ENCODE assay signal across 28 cellular contexts in the genomic region with DNA sequence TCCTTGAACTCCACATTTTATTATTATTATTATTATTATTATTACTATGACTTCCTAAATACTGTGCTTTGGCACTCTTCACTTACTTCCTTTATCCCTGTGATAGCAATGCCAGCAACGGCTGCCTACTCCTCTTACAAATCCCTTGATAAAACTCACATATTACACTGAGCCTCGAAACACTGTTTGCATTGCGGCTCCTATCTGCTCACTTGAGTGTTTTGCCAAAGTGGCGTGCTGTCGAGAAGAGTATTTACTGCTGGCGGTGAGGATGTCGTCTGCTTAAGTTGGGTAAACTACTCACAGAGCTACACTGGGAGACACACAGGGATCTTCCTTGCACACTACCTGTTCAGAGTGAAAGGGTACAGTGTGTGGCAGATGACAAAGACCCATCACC.
DNase-seq lines count a peak whose midpoint lies in the region; ATAC-seq and TF ChIP-seq lines count a peak whose summit lies in the region.
"Had no signal": no experiment of that assay in that cellular context is flagged by ENCODE, and none has a peak within 500 bp of the region (broad histone marks: within the 10 kb centered on the region; RNA-seq: fewer than 3 reads in every experiment).

No MANE protein-coding gene starts in this region.

- H3K4me1 Mint-ChIP-seq in H9, result peaks cover 24 to 25% of the 10 kb centered on the region in 2 experiments
- H3K4me1 Mint-ChIP-seq: activated CD8-positive, alpha-beta memory T cell treated with anti-CD3 and anti-CD28 coated beads, Interleukin-2, amount 10 ng/mL, durations not matched to agents 7 days and 5 days; activated naive CD8-positive, alpha-beta T cell treated with anti-CD3 and anti-CD28 coated beads for 36 hours; CD14-positive monocyte; immature natural killer cell; stimulated activated naive B cell treated with anti-CD40 and anti-IgM and Interleukin-4, amounts not matched to agents 10 μg/mL and 1 μg/mL and 100 μg/mL, for 72 hours had no signal

- H3K4me3 ChIP-seq in tibial nerve, result no peak overlapping the region
- H3K4me3 ChIP-seq: breast epithelium, gastroesophageal sphincter, K562, ovary, suprapubic skin had no signal

- H4K91ac ChIP-seq in H9 (ENCODE audit: insufficient read length, low read depth, low read length), result no peak overlapping the region

- H4K8ac ChIP-seq in H9 (replicated peaks; ENCODE audit: insufficient read length, low read depth, low read length), result no peak overlapping the region

- no peak overlapping the region for H2BK12ac ChIP-seq in H9 (ENCODE audit: insufficient read length, low read depth, low read length)

- no peaks in the 10 kb centered on the region for H3K36me3 ChIP-seq in tibial nerve
- H3K36me3 ChIP-seq: breast epithelium, gastroesophageal sphincter, ovary, suprapubic skin had no signal

- H3K23ac ChIP-seq in H9 (ENCODE audit: insufficient read length, low read depth, low read length), result no peak overlapping the region

- DNase-seq in DMS153 treated with DMSO at 0.1 percent for 48 hours (lab: John Stamatoyannopoulos, UW; ENCODE audit: unreplicated experiment) (peak; percentile 51), NCI-H1417 (lab: John Stamatoyannopoulos, UW) (peak; percentile 65 to 87 (median 77)), NCI-H2196 treated with DMSO at 0.1 percent for 48 hours (lab: John Stamatoyannopoulos, UW; ENCODE audit: unreplicated experiment) (peak; percentile 0), left colon (no peak), C1 segment of cervical spinal cord (lab: John Stamatoyannopoulos, UW) (no peak), tibial nerve (ENCODE audit: low spot score in 2 of 2) (no peak), H9 (no peak)
- DNase-seq: activated CD8-positive, alpha-beta memory T cell treated with anti-CD3 and anti-CD28 coated beads, Interleukin-2, amount 10 ng/mL, durations not matched to agents 7 days and 5 days; activated gamma-delta T cell; activated naive CD8-positive, alpha-beta T cell treated with anti-CD3 and anti-CD28 coated beads for 36 hours; activated T-cell treated with anti-CD3 and anti-CD28 coated beads, Interleukin-2, amount 50 U/mL, for 4 hours; anterior cingulate cortex; Calu3; H7; hypothalamus; immature natural killer cell; left cardiac atrium; NCI-H146; ovary; stimulated activated naive B cell treated with anti-CD40 and anti-IgM and Interleukin-4, amounts not matched to agents 10 μg/mL and 1 μg/mL and 100 μg/mL, for 72 hours; T-helper 1 cell had no signal

- no peaks in the 10 kb centered on the region for H3K79me1 ChIP-seq in H9 (ENCODE audit: insufficient read depth, low read depth, low read length, poor library complexity, severe bottlenecking)

- intact Hi-C loops in left colon (cut with DNase I, micrococcal nuclease), result no loop called here

- H2BK5ac ChIP-seq in H9 (ENCODE audit: insufficient read length, low read length), result no peak overlapping the region

- no peaks in the 10 kb centered on the region for H4K20me1 ChIP-seq in H9 (ENCODE audit: control insufficient read depth, insufficient read depth, insufficient read length)

- no peak overlapping the region for H2AK5ac ChIP-seq in H9 (ENCODE audit: insufficient read length, low read length)

- H3K56ac ChIP-seq in H9 (ENCODE audit: insufficient read length, low read depth, low read length), result no peak overlapping the region

- H3K9me3 ChIP-seq in tibial nerve (no peaks in the 10 kb centered on the region), H9 (ENCODE audit: control insufficient read depth, low read depth, low read length) (no peaks in the 10 kb centered on the region)
- H3K9me3 ChIP-seq: breast epithelium, gastroesophageal sphincter, ovary, suprapubic skin had no signal

- H3K27ac ChIP-seq in tibial nerve (no peak overlapping the region), H9 (ENCODE audit: insufficient read length, low read depth, low read length) (no peak overlapping the region)
- H3K27ac ChIP-seq: breast epithelium, gastroesophageal sphincter, ovary, suprapubic skin had no signal

- no peak overlapping the region for H2BK15ac ChIP-seq in H9 (ENCODE audit: low read depth, low read length)

- H3K4me2 ChIP-seq in H9 (ENCODE audit: insufficient read depth, insufficient read length, low read length), result no peak overlapping the region

- H3K27me3 ChIP-seq in tibial nerve (no peaks in the 10 kb centered on the region), H9 (ENCODE audit: insufficient read depth, low read length) (no peaks in the 10 kb centered on the region)
- H3K27me3 ChIP-seq: breast epithelium, gastroesophageal sphincter, ovary, suprapubic skin had no signal

- no peaks in the 10 kb centered on the region for H3K27me3 Mint-ChIP-seq in H9 (ENCODE audit: low read depth)
- H3K27me3 Mint-ChIP-seq: activated CD8-positive, alpha-beta memory T cell treated with anti-CD3 and anti-CD28 coated beads, Interleukin-2, amount 10 ng/mL, durations not matched to agents 7 days and 5 days; activated naive CD8-positive, alpha-beta T cell treated with anti-CD3 and anti-CD28 coated beads for 36 hours had no signal

- H3K4me3 Mint-ChIP-seq in H9, result no peak overlapping the region
- H3K4me3 Mint-ChIP-seq: activated CD8-positive, alpha-beta memory T cell treated with anti-CD3 and anti-CD28 coated beads, Interleukin-2, amount 10 ng/mL, durations not matched to agents 7 days and 5 days; activated naive CD8-positive, alpha-beta T cell treated with anti-CD3 and anti-CD28 coated beads for 36 hours; activated T-cell treated with anti-CD3 and anti-CD28 coated beads, Interleukin-2, amount 50 U/mL, for 4 hours; CD14-positive monocyte; immature natural killer cell; neural crest cell; stimulated activated naive B cell treated with anti-CD40 and anti-IgM and Interleukin-4, amounts not matched to agents 10 μg/mL and 1 μg/mL and 100 μg/mL, for 72 hours had no signal

- no peak for TF ChIP-seq POLR2A in tibial nerve (IDR thresholded peaks at IDR 0.05)

- H3T11ph ChIP-seq in H9 (ENCODE audit: low read length), result no peak overlapping the region

- H2BK20ac ChIP-seq in H9 (ENCODE audit: low read depth, low read length, poor library complexity, severe bottlenecking), result no peak overlapping the region

- H3K36me3 Mint-ChIP-seq in H9 (ENCODE audit: insufficient read depth in 1 of 3, low read depth in 3 of 3), result peaks cover 9 to 14% (median 12%) of the 10 kb centered on the region in 3 experiments; a peak in 6 of 7 replicates
- H3K36me3 Mint-ChIP-seq: activated CD8-positive, alpha-beta memory T cell treated with anti-CD3 and anti-CD28 coated beads, Interleukin-2, amount 10 ng/mL, durations not matched to agents 7 days and 5 days; activated naive CD8-positive, alpha-beta T cell treated with anti-CD3 and anti-CD28 coated beads for 36 hours; CD14-positive monocyte; immature natural killer cell; stimulated activated naive B cell treated with anti-CD40 and anti-IgM and Interleukin-4, amounts not matched to agents 10 μg/mL and 1 μg/mL and 100 μg/mL, for 72 hours had no signal

- no peak overlapping the region for H3K14ac ChIP-seq in H9 (ENCODE audit: insufficient read depth, low read length)

- H3K27ac Mint-ChIP-seq in H9, result peak overlapping the region in 1 of 3 experiments; percentile 1; a peak in 1 of 7 replicates
- H3K27ac Mint-ChIP-seq: activated CD8-positive, alpha-beta memory T cell treated with anti-CD3 and anti-CD28 coated beads, Interleukin-2, amount 10 ng/mL, durations not matched to agents 7 days and 5 days; activated naive CD8-positive, alpha-beta T cell treated with anti-CD3 and anti-CD28 coated beads for 36 hours; CD14-positive monocyte; immature natural killer cell; stimulated activated naive B cell treated with anti-CD40 and anti-IgM and Interleukin-4, amounts not matched to agents 10 μg/mL and 1 μg/mL and 100 μg/mL, for 72 hours had no signal

- H3K9me3 Mint-ChIP-seq in H9, result peaks cover 7% of the 10 kb centered on the region in 2 experiments
- H3K9me3 Mint-ChIP-seq: activated naive CD8-positive, alpha-beta T cell treated with anti-CD3 and anti-CD28 coated beads for 36 hours had no signal

- H3K18ac ChIP-seq in H9 (ENCODE audit: insufficient read length, low read depth, low read length), result no peak overlapping the region

- H3K4me1 ChIP-seq in tibial nerve (no peaks in the 10 kb centered on the region), H9 (ENCODE audit: insufficient read depth, low read length) (no peaks in the 10 kb centered on the region; the same call in 1 of the 2 replicates)
- H3K4me1 ChIP-seq: breast epithelium, gastroesophageal sphincter, suprapubic skin had no signal

- 65 to 82% methylated on average over 7 of the region's 7 CpGs for WGBS in tibial nerve, 2 donors
- WGBS in H9 (ENCODE audit: extremely low coverage, insufficient read length, low lambda C conversion rate), result no CpG with 5 or more reads among the region's 7 CpGs

- TF ChIP-seq CTCF in tibial nerve (IDR thresholded peaks at IDR 0.05) (no peak), H9 (conservative IDR thresholded peaks at IDR 0.05) (no peak)

- no peaks in the 10 kb centered on the region for H3K23me2 ChIP-seq in H9 (ENCODE audit: insufficient read length, low read depth, low read length, poor library complexity, severe bottlenecking)

- no peak overlapping the region for H3K9ac ChIP-seq in H9 (ENCODE audit: extremely low read depth, insufficient read length, low read length)

- no peak overlapping the region for H2BK120ac ChIP-seq in H9 (ENCODE audit: low read depth, low read length, poor library complexity, severe bottlenecking)

- no peak overlapping the region for H2AFZ ChIP-seq in H9 (ENCODE audit: low read length)

- ATAC-seq in left colon (peak; percentile 31), GM21515 (IDR thresholded peaks at IDR 0.05; ENCODE audit: unreplicated experiment) (no peak)
- ATAC-seq: activated CD8-positive, alpha-beta memory T cell treated with anti-CD3 and anti-CD28 coated beads, Interleukin-2, amount 10 ng/mL, durations not matched to agents 7 days and 5 days; activated T-cell treated with anti-CD3 and anti-CD28 coated beads, Interleukin-2, amount 50 U/mL, for 4 hours; gastroesophageal sphincter; K562; left cardiac atrium; stimulated activated naive B cell treated with anti-CD40 and anti-IgM and Interleukin-4, amounts not matched to agents 10 μg/mL and 1 μg/mL and 100 μg/mL, for 72 hours had no signal

- no peak overlapping the region for H4K5ac ChIP-seq in H9 (ENCODE audit: insufficient read length, low read depth, low read length)

- no peak for TF ChIP-seq EP300 in tibial nerve (IDR thresholded peaks at IDR 0.05)

- H3K4ac ChIP-seq in H9 (ENCODE audit: low read depth, low read length), result no peak overlapping the region

- no peaks in the 10 kb centered on the region for H3K79me2 ChIP-seq in H9 (ENCODE audit: insufficient read depth, low read length)

Comparison
In these comparisons a context has a peak if more than half of its experiments do, and no peak if none do; other contexts are left out.
1. DNase-seq: peak in DMS153 treated with DMSO at 0.1 percent for 48 hours (single experiment), NCI-H1417 (3 of 3) and NCI-H2196 treated with DMSO at 0.1 percent for 48 hours (single experiment); none in left colon (0 of 2), C1 segment of cervical spinal cord (0 of 14), tibial nerve (0 of 2) and H9 (single experiment).